ENCODE assay signal across 1 cellular context in genomic region chr5:154791535-154791934, GRCh38.
TF ChIP-seq lines count a peak whose summit lies in the region.

No MANE protein-coding gene starts in this region.

TF ChIP-seq in SK-N-SH, 30 proteins besides CTCF, POLR2A, EP300 and RAD21 (continued from another document):
- no peak for TF ChIP-seq REST (IDR thresholded peaks at IDR 0.05; ENCODE audit: low read depth, low read length)
- no peak for TF ChIP-seq POLR2AphosphoS5 (IDR thresholded peaks at IDR 0.05; ENCODE audit: low read depth, low read length)
- TF ChIP-seq NFIC (IDR thresholded peaks at IDR 0.05; ENCODE audit: borderline replicate concordance): no peak
- TF ChIP-seq EZH2phosphoT487 (IDR thresholded peaks at IDR 0.05; ENCODE audit: borderline replicate concordance, low read depth): no peak
- TF ChIP-seq TCF12 (IDR thresholded peaks at IDR 0.05): no peak
- TF ChIP-seq MEF2A (IDR thresholded peaks at IDR 0.05; ENCODE audit: borderline replicate concordance, low read depth): no peak
